32 cellular contexts compared by ENCODE assay signal in genomic region chr3:50759015-50759414, GRCh38.
"Had no signal": no experiment of that assay in that cellular context is flagged by ENCODE, and none has a peak within 500 bp of the region (broad histone marks: within the 10 kb centered on the region; RNA-seq: fewer than 3 reads in every experiment).

No MANE protein-coding gene starts in this region.

- H3K27me3 ChIP-seq: ascending aorta, cardiac muscle cell had no signal

- H3K36me3 ChIP-seq: ascending aorta, cardiac muscle cell had no signal

- H3K4me1 ChIP-seq: ascending aorta had no signal

- DNase-seq: activated CD4-positive, alpha-beta memory T cell treated with anti-CD3 and anti-CD28 coated beads, Interleukin-2, amount 10 ng/mL, durations not matched to agents 7 days and 5 days; activated CD4-positive, alpha-beta T cell treated with anti-CD3 and anti-CD28 coated beads for 1 hour; activated CD4-positive, alpha-beta T cell treated with anti-CD3 and anti-CD28 coated beads for 36 hours; activated CD4-positive, alpha-beta T cell treated with anti-CD3 and anti-CD28 coated beads for 48 hours; activated CD4-positive, alpha-beta T cell treated with anti-CD3 and anti-CD28 coated beads, Interleukin-2, amount 10 ng/mL, durations not matched to agents 7 days and 5 days; activated CD4-positive, alpha-beta T cell treated with anti-CD3 and anti-CD28 coated beads, Interleukin-2, amount 50 U/mL, for 48 hours; activated CD4-positive, CD25-positive, alpha-beta regulatory T cell; activated CD8-positive, alpha-beta memory T cell treated with anti-CD3 and anti-CD28 coated beads for 24 hours; activated CD8-positive, alpha-beta memory T cell treated with anti-CD3 and anti-CD28 coated beads, Interleukin-2, amount 10 ng/mL, durations not matched to agents 7 days and 5 days; activated CD8-positive, alpha-beta memory T cell treated with anti-CD3 and anti-CD28 coated beads, Interleukin-2, amount 50 U/mL, for 48 hours; activated CD8-positive, alpha-beta T cell treated with anti-CD3 and anti-CD28 coated beads, Interleukin-2, amount 10 ng/mL, durations not matched to agents 7 days and 5 days; activated effector memory CD4-positive, alpha-beta T cell treated with Interleukin-2 at 50 U/mL for 16 hours; activated gamma-delta T cell; activated naive CD4-positive, alpha-beta T cell treated with anti-CD3 and anti-CD28 coated beads, Interleukin-2, amount 10 ng/mL, durations not matched to agents 7 days and 5 days; activated naive CD4-positive, alpha-beta T cell treated with Interleukin-2 at 50 U/mL for 16 hours; activated naive CD8-positive, alpha-beta T cell treated with anti-CD3 and anti-CD28 coated beads, Interleukin-2, amount 10 ng/mL, durations not matched to agents 7 days and 5 days; activated naive CD8-positive, alpha-beta T cell treated with anti-CD3 and anti-CD28 coated beads, Interleukin-2, amount 50 U/mL, for 24 hours; activated T-cell treated with anti-CD3 and anti-CD28 coated beads, Interleukin-2, amount 50 U/mL, for 24 hours; activated T-cell treated with anti-CD3 and anti-CD28 coated beads, Interleukin-2, amount 50 U/mL, for 48 hours; amygdala; anterior cingulate cortex; caudate nucleus; cerebellar nuclear complex; T-helper 1 cell; T-helper 2 cell; T-helper 9 cell had no signal

- ATAC-seq: activated CD4-positive, alpha-beta T cell treated with anti-CD3 and anti-CD28 coated beads for 36 hours; activated CD4-positive, CD25-positive, alpha-beta regulatory T cell treated with anti-CD3 and anti-CD28 coated beads, Interleukin-2, amount 50 U/mL, for 24 hours; activated CD8-positive, alpha-beta memory T cell treated with anti-CD3 and anti-CD28 coated beads, Interleukin-2, amount 10 ng/mL, durations not matched to agents 7 days and 5 days; activated CD8-positive, alpha-beta T cell treated with anti-CD3 and anti-CD28 coated beads, Interleukin-2, amount 10 ng/mL, durations not matched to agents 7 days and 5 days; activated naive CD8-positive, alpha-beta T cell treated with anti-CD3 and anti-CD28 coated beads, Interleukin-2, amount 50 U/mL, for 24 hours had no signal

- H3K9me3 ChIP-seq: ascending aorta had no signal

- H3K4me3 ChIP-seq: ascending aorta, cardiac muscle cell had no signal

- H3K27ac ChIP-seq: ascending aorta, cardiac muscle cell, VCaP had no signal

- FAIRE-seq: bronchial epithelial cell, TTC549 had no signal
